ENCODE assay signal across 8 cellular contexts in the genomic region with DNA sequence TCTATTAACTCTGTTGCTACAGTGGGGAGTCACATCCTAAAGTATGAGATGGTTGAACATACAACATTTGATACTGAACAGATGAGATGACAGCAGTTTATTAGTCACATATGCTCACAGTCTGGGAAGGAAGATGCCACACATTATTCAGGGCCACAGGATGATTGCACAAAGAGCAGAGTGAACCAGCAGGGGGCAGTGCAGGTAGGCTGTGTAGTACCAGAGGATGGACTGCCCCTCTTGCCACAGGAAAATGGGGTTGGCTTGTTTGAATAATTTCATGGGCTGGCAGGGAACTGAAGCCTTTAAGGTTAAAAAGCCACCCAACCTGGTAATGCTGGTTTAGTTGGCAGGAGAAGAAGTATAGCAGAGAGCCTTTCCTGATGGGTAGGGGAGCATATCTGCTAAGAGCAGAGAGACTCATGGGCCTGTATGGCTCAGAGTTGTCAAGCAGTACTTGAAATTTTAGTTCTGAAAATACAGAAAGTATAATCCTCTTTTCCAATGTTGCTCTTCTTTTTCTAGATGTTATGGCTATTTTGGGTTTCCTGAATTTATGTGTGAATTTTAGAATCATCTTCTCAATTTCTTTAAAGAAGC.
DNase-seq lines count a peak whose midpoint lies in the region; ATAC-seq and TF ChIP-seq lines count a peak whose summit lies in the region.

No MANE protein-coding gene starts in this region.

- no peak overlapping the region for H3K4me3 ChIP-seq in lung

- peaks cover 0 to 3% of the 10 kb centered on the region in 2 donors for H3K9me3 ChIP-seq in lung (ENCODE audit: control insufficient read depth in 2 of 2, insufficient read depth in 1 of 2, low read length in 1 of 2)

- peaks cover 34% of the 10 kb centered on the region for H3K27me3 Mint-ChIP-seq in activated T-helper 17 cell treated with anti-CD3 and anti-CD28 coated beads, Interleukin-2, amount 50 U/mL, for 72 hours

- peak; percentile 66 for ATAC-seq in activated T-helper 17 cell treated with anti-CD3 and anti-CD28 coated beads, Interleukin-2, amount 50 U/mL, for 72 hours (replicated peaks)
- no peak for ATAC-seq in lung (ENCODE audit: insufficient read depth, low FRiP score)
- ATAC-seq in GM19467 (IDR thresholded peaks at IDR 0.05; ENCODE audit: unreplicated experiment): no peak

- no peaks in the 10 kb centered on the region for H3K36me3 Mint-ChIP-seq in activated T-helper 17 cell treated with anti-CD3 and anti-CD28 coated beads, Interleukin-2, amount 50 U/mL, for 72 hours (ENCODE audit: low read depth)

- TF ChIP-seq CTCF in lung (IDR thresholded peaks at IDR 0.05; ENCODE audit: control extremely low read depth, extremely low read depth): no peak

- no peaks in the 10 kb centered on the region for H3K4me1 ChIP-seq in lung (ENCODE audit: control insufficient read depth in 2 of 2, insufficient read depth in 2 of 2, low read length in 2 of 2)

- H3K27ac ChIP-seq in lung (ENCODE audit: low read depth in 1 of 2, low read length in 1 of 2): no peak overlapping the region

- no peaks in the 10 kb centered on the region for H3K4me1 Mint-ChIP-seq in activated T-helper 17 cell treated with anti-CD3 and anti-CD28 coated beads, Interleukin-2, amount 50 U/mL, for 72 hours

- H3K36me3 ChIP-seq in lung (ENCODE audit: control insufficient read depth in 2 of 2, insufficient read depth in 2 of 2, low read length in 2 of 2): no peaks in the 10 kb centered on the region

- H3K27ac Mint-ChIP-seq in activated T-helper 17 cell treated with anti-CD3 and anti-CD28 coated beads, Interleukin-2, amount 50 U/mL, for 72 hours: no peak overlapping the region

- H3K9me3 Mint-ChIP-seq in activated T-helper 17 cell treated with anti-CD3 and anti-CD28 coated beads, Interleukin-2, amount 50 U/mL, for 72 hours: no peaks in the 10 kb centered on the region

- no peak overlapping the region for H3K4me3 Mint-ChIP-seq in activated T-helper 17 cell treated with anti-CD3 and anti-CD28 coated beads, Interleukin-2, amount 50 U/mL, for 72 hours

- DNase-seq in activated gamma-delta T cell treated with Interleukin-2 at 50 U/mL for 16 hours: peak; percentile 20
- DNase-seq in activated gamma-delta T cell (lab: John Stamatoyannopoulos, UW): no peak
- peak; percentile 51 to 66 for DNase-seq in NCI-H187 (lab: John Stamatoyannopoulos, UW)
- peak; percentile 25 for DNase-seq in lung (ENCODE audit: low spot score)
- no peak for DNase-seq in DMS114 treated with DMSO at 0.1 percent for 48 hours (lab: John Stamatoyannopoulos, UW; ENCODE audit: unreplicated experiment)
- DNase-seq in 8988T: no peak

- H3K27me3 ChIP-seq in lung (ENCODE audit: control insufficient read depth, insufficient read depth): no peaks in the 10 kb centered on the region

Comparison
In these comparisons a context has a peak if more than half of its experiments do, and no peak if none do; other contexts are left out.
1. DNase-seq: peak in activated gamma-delta T cell treated with Interleukin-2 at 50 U/mL for 16 hours (single experiment), NCI-H187 (2 of 2) and lung (single experiment); none in activated gamma-delta T cell (single experiment), DMS114 treated with DMSO at 0.1 percent for 48 hours (single experiment) and 8988T (single experiment).